Comparison of ENCODE assay signal across 8 cellular contexts in the genomic region with DNA sequence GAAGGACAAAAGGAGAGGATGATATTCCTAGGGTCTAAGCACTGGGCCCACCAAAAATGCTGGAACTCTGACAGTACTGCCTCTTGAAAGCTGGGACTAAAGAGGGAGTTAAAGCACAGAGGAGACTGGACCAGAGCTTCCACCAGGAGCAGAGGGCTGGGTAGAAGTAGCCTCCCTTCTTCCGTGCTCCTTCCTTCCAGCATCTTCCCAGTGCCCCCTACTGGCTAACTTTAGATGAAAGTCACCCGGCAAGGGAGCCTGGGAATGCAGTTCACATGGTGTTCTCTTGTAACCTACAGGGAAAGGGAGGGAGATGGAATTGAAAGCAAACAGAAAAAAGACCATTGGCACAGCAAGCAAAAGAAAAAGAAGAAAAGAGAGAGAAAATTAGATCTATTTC.
DNase-seq lines count a peak whose midpoint lies in the region; ATAC-seq and TF ChIP-seq lines count a peak whose summit lies in the region.

No MANE protein-coding gene starts in this region.

- peak; percentile 83 for TF ChIP-seq CTCF in BE2C (IDR thresholded peaks at IDR 0.05; ENCODE audit: low read depth, low read length)
- TF ChIP-seq CTCF in SK-N-SH (IDR thresholded peaks at IDR 0.05) = peak; percentile 67
- TF ChIP-seq CTCF in gastroesophageal sphincter (IDR thresholded peaks at IDR 0.05) = peak in 3 of 4 experiments; percentile 16 to 53 (median 32)

- no peaks in the 10 kb centered on the region for H3K36me3 ChIP-seq in BE2C
- no peaks in the 10 kb centered on the region for H3K36me3 ChIP-seq in SK-N-SH (replicated peaks in 1 of 2; ENCODE audit: control insufficient read depth in 1 of 2, insufficient read depth in 2 of 2, low read length in 1 of 2)
- no peaks in the 10 kb centered on the region for H3K36me3 ChIP-seq in gastroesophageal sphincter

- no peak overlapping the region for H3K4me2 ChIP-seq in SK-N-SH

- H3K9me2 ChIP-seq in SK-N-SH = no peaks in the 10 kb centered on the region

- no peak for TF ChIP-seq POLR2A in gastroesophageal sphincter (IDR thresholded peaks at IDR 0.05)

- no peaks in the 10 kb centered on the region for H3K79me2 ChIP-seq in SK-N-SH (ENCODE audit: insufficient read depth)

- H3K27me3 ChIP-seq in BE2C = no peaks in the 10 kb centered on the region
- H3K27me3 ChIP-seq in SK-N-SH (ENCODE audit: insufficient read depth) = peaks cover 1% of the 10 kb centered on the region; the same call in 1 of the 2 replicates
- no peaks in the 10 kb centered on the region for H3K27me3 ChIP-seq in gastroesophageal sphincter

- WGBS in SK-N-SH (ENCODE audit: low lambda C conversion rate) = 7% methylated on average over 2 of the region's 2 CpGs
- WGBS in gastroesophageal sphincter (ENCODE audit: low coverage in 1 of 2), 2 donors = 70 to 79% methylated on average over 1 to 2 of the region's 2 CpGs

- CTCF ChIA-PET in SK-N-SH (lab: Yijun Ruan, JAX) = interaction anchor here (0.7 to 1.2 kb wide), 3 partner anchors 12 to 33 kb away, joined by 3 to 6 read pairs (median 4); no protein-coding TSS in a partner anchor

- H3K4me1 ChIP-seq in BE2C (no peaks in the 10 kb centered on the region), SK-N-SH (ENCODE audit: control insufficient read depth in 1 of 2, insufficient read depth in 2 of 2, low read depth in 1 of 2, low read length in 1 of 2) (no peaks in the 10 kb centered on the region; a peak in 2 of 4 replicates), gastroesophageal sphincter (no peaks in the 10 kb centered on the region)

- intact Hi-C loops in posterior vena cava (cut with DNase I) = no loop called here

- H3K9ac ChIP-seq in SK-N-SH = no peak overlapping the region

- TF ChIP-seq EP300 in SK-N-SH (IDR thresholded peaks at IDR 0.05; ENCODE audit: borderline replicate concordance in 1 of 2, low read depth in 1 of 2, low read length in 1 of 2) (no peak), gastroesophageal sphincter (IDR thresholded peaks at IDR 0.05) (no peak)

- H3K9me3 ChIP-seq in BE2C = no peaks in the 10 kb centered on the region
- H3K9me3 ChIP-seq in SK-N-SH = no peaks in the 10 kb centered on the region
- H3K9me3 ChIP-seq in gastroesophageal sphincter = no peaks in the 10 kb centered on the region

- DNase-seq in BE2C (peak; percentile 49), SK-N-SH (peak; percentile 8), skeletal muscle cell (ENCODE audit: low read depth) (peak; percentile 43), posterior vena cava (ENCODE audit: low spot score) (no peak)

- ATAC-seq in GM18511 (IDR thresholded peaks at IDR 0.05; ENCODE audit: unreplicated experiment) (peak; percentile 56), HG03439 (IDR thresholded peaks at IDR 0.05; ENCODE audit: unreplicated experiment) (peak; percentile 65), gastroesophageal sphincter (no peak), GM21515 (IDR thresholded peaks at IDR 0.05; ENCODE audit: unreplicated experiment) (no peak)

- no peaks in the 10 kb centered on the region for H3F3A ChIP-seq in SK-N-SH (replicated peaks; ENCODE audit: insufficient read depth)

- H3K4me3 ChIP-seq in BE2C (ENCODE audit: low read depth, low read length) (no peak overlapping the region), SK-N-SH (ENCODE audit: low read depth in 2 of 2, low read length in 1 of 2) (no peak overlapping the region; a peak in 1 of 4 replicates), gastroesophageal sphincter (no peak overlapping the region), skeletal muscle cell (ENCODE audit: low read depth, low read length) (no peak overlapping the region)

- TF ChIP-seq RAD21 in SK-N-SH (IDR thresholded peaks at IDR 0.05; ENCODE audit: low read length) = peak; percentile 60

- POLR2A ChIA-PET in SK-N-SH (lab: Yijun Ruan, JAX) = no interaction called here

- no peak overlapping the region for H2AFZ ChIP-seq in SK-N-SH (ENCODE audit: low read depth)

- no peak overlapping the region for H3K27ac ChIP-seq in SK-N-SH (ENCODE audit: low read depth in 2 of 2, low read length in 1 of 2)
- H3K27ac ChIP-seq in gastroesophageal sphincter = no peak overlapping the region

- no peaks in the 10 kb centered on the region for H4K20me1 ChIP-seq in SK-N-SH (ENCODE audit: insufficient read depth)

TF ChIP-seq in SK-N-SH, 30 proteins besides CTCF, POLR2A, EP300 and RAD21:
- TF ChIP-seq, protein P1, sequence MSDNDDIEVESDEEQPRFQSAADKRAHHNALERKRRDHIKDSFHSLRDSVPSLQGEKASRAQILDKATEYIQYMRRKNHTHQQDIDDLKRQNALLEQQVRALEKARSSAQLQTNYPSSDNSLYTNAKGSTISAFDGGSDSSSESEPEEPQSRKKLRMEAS (IDR thresholded peaks at IDR 0.05; ENCODE audit: low read depth) = 0 out of 2 replicates have a peak, but pooled peaks have one; percentile 22
- TF ChIP-seq YY1 (IDR thresholded peaks at IDR 0.05; ENCODE audit: low read depth) (no peak), SMC3 (IDR thresholded peaks at IDR 0.05; ENCODE audit: low read depth, low read length) (peak; percentile 66)

Comparison
In these comparisons a context has a peak if more than half of its experiments do, and no peak if none do; other contexts are left out.
1. CTCF ChIP-seq: peak in every context shown above with its lines; median percentile 83 in BE2C; 67 in SK-N-SH; 32 in gastroesophageal sphincter.
2. ATAC-seq: peak in GM18511 (single experiment) and HG03439 (single experiment); none in gastroesophageal sphincter (single experiment) and GM21515 (single experiment).